ENCODE assay signal across 20 cellular contexts in the genomic region with DNA sequence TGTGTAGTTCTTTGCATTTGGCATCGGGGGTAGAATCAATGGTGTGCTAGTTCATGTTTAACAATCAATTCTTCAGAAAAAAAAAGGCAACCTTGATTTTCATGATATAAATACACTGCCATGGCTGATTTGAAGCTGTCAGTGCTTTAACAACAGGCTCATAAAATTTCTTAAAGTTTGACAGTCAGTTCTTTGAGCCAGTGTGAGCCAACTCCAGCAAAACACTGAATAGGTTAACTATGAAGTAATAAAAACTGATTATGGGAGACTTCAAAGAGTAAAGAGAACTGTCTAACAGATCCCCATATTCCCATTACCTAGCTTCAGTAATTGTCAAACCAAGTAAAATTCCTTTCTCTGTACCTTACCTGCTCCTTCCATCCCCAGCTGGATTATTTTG.
"Had no signal": no experiment of that assay in that cellular context is flagged by ENCODE, and none has a peak within 500 bp of the region (broad histone marks: within the 10 kb centered on the region; RNA-seq: fewer than 3 reads in every experiment).

No MANE protein-coding gene starts in this region.

- H3K9me3 ChIP-seq: colonic mucosa, esophagus squamous epithelium, gastroesophageal sphincter, suprapubic skin, thyroid gland had no signal

- H3K27me3 Mint-ChIP-seq: naive thymus-derived CD8-positive, alpha-beta T cell had no signal

- H3K9me3 Mint-ChIP-seq: neural crest cell; stimulated activated effector memory CD8-positive, alpha-beta T cell treated with anti-CD3 and anti-CD28 coated beads, Interleukin-12 subunit alpha, Interleukin-12 subunit beta, amount 100 ng/mL, for 72 hours; type B pancreatic cell had no signal

- H3K27ac ChIP-seq: colonic mucosa, esophagus squamous epithelium, gastroesophageal sphincter, suprapubic skin, thyroid gland had no signal

- H3K27ac Mint-ChIP-seq: immature natural killer cell; stimulated activated effector memory CD8-positive, alpha-beta T cell treated with anti-CD3 and anti-CD28 coated beads, Interleukin-12 subunit alpha, Interleukin-12 subunit beta, amount 100 ng/mL, for 72 hours; type B pancreatic cell had no signal

- H3K27me3 ChIP-seq: colonic mucosa, esophagus squamous epithelium, gastroesophageal sphincter, suprapubic skin, thyroid gland had no signal

- ATAC-seq: gastroesophageal sphincter; left cardiac atrium; naive thymus-derived CD8-positive, alpha-beta T cell; right cardiac atrium; stimulated activated effector memory CD8-positive, alpha-beta T cell treated with anti-CD3 and anti-CD28 coated beads, Interleukin-12 subunit alpha, Interleukin-12 subunit beta, amount 100 ng/mL, for 72 hours; stimulated activated naive CD8-positive, alpha-beta T cell treated with anti-CD3 and anti-CD28 coated beads, Interleukin-15, Interleukin-2, amounts not matched to agents 100 U/mL and 50 U/mL, for 24 hours had no signal

- H3K4me3 ChIP-seq: colonic mucosa, esophagus squamous epithelium, gastroesophageal sphincter, suprapubic skin, thyroid gland had no signal

- H3K4me3 Mint-ChIP-seq: immature natural killer cell; naive thymus-derived CD8-positive, alpha-beta T cell; neural crest cell; stimulated activated effector memory CD8-positive, alpha-beta T cell treated with anti-CD3 and anti-CD28 coated beads, Interleukin-12 subunit alpha, Interleukin-12 subunit beta, amount 100 ng/mL, for 72 hours; type B pancreatic cell had no signal

- H3K4me1 ChIP-seq: colonic mucosa, esophagus squamous epithelium, gastroesophageal sphincter, suprapubic skin, thyroid gland had no signal

- H3K36me3 Mint-ChIP-seq: immature natural killer cell; stimulated activated effector memory CD8-positive, alpha-beta T cell treated with anti-CD3 and anti-CD28 coated beads, Interleukin-12 subunit alpha, Interleukin-12 subunit beta, amount 100 ng/mL, for 72 hours; type B pancreatic cell had no signal

- DNase-seq: colonic mucosa; dermis blood vessel endothelial cell; esophagus squamous epithelium; foreskin fibroblast; glutamatergic neuron; immature natural killer cell; left cardiac atrium; mammary epithelial cell; naive thymus-derived CD8-positive, alpha-beta T cell; posterior cingulate gyrus; right cardiac atrium; stimulated activated CD4-positive, alpha-beta T cell treated with anti-CD3 and anti-CD28 coated beads, Interleukin-4, amount 100 ng/mL, for 1 hour; stimulated activated CD8-positive, alpha-beta memory T cell treated with anti-CD3 and anti-CD28 coated beads, Interleukin-4, amount 100 ng/mL, for 48 hours; stimulated activated naive CD8-positive, alpha-beta T cell treated with anti-CD3 and anti-CD28 coated beads, Interleukin-15, Interleukin-2, amounts not matched to agents 100 U/mL and 50 U/mL, for 24 hours; thyroid gland had no signal

- H3K36me3 ChIP-seq: colonic mucosa, esophagus squamous epithelium, gastroesophageal sphincter, suprapubic skin, thyroid gland had no signal

- H3K4me1 Mint-ChIP-seq: immature natural killer cell; neural crest cell; stimulated activated effector memory CD8-positive, alpha-beta T cell treated with anti-CD3 and anti-CD28 coated beads, Interleukin-12 subunit alpha, Interleukin-12 subunit beta, amount 100 ng/mL, for 72 hours had no signal
